8 cellular contexts compared by ENCODE assay signal in genomic region chr19:23913931-23914330, GRCh38. TPM values are rescaled to one million over a fixed set of nuclear protein-coding genes. Genes with fewer than 3 reads are reported as not detected.
DNase-seq lines count a peak whose midpoint lies in the region; ATAC-seq and TF ChIP-seq lines count a peak whose summit lies in the region.

No MANE protein-coding gene starts in this region.

- no peaks in the 10 kb centered on the region for H3K27me3 Mint-ChIP-seq in activated CD8-positive, alpha-beta memory T cell treated with anti-CD3 and anti-CD28 coated beads, Interleukin-2, amount 10 ng/mL, durations not matched to agents 7 days and 5 days
- no peaks in the 10 kb centered on the region for H3K27me3 Mint-ChIP-seq in T-cell
- H3K27me3 Mint-ChIP-seq in stimulated activated naive CD8-positive, alpha-beta T cell treated with anti-CD3 and anti-CD28 coated beads, Interleukin-15, amount 100 ng/mL, for 72 hours, result no peaks in the 10 kb centered on the region

- peak overlapping the region; percentile 92 for H3K4me3 Mint-ChIP-seq in activated CD8-positive, alpha-beta memory T cell treated with anti-CD3 and anti-CD28 coated beads, Interleukin-2, amount 10 ng/mL, durations not matched to agents 7 days and 5 days
- H3K4me3 Mint-ChIP-seq in T-cell, result peak overlapping the region; percentile 90 to 94 (median 93)
- peak overlapping the region; percentile 94 to 97 for H3K4me3 Mint-ChIP-seq in stimulated activated naive CD8-positive, alpha-beta T cell treated with anti-CD3 and anti-CD28 coated beads, Interleukin-15, amount 100 ng/mL, for 72 hours

- H3K4me1 Mint-ChIP-seq in activated CD8-positive, alpha-beta memory T cell treated with anti-CD3 and anti-CD28 coated beads, Interleukin-2, amount 10 ng/mL, durations not matched to agents 7 days and 5 days, result peaks cover 17% of the 10 kb centered on the region
- H3K4me1 Mint-ChIP-seq in T-cell, result peaks cover 13 to 22% (median 17%) of the 10 kb centered on the region in 3 donors
- peaks cover 19% of the 10 kb centered on the region for H3K4me1 Mint-ChIP-seq in stimulated activated naive CD8-positive, alpha-beta T cell treated with anti-CD3 and anti-CD28 coated beads, Interleukin-15, amount 100 ng/mL, for 72 hours

- CTCF ChIA-PET in activated CD8-positive, alpha-beta memory T cell treated with anti-CD3 and anti-CD28 coated beads, Interleukin-2, amount 10 ng/mL, durations not matched to agents 7 days and 5 days (lab: Charles Lee), result no interaction called here
- CTCF ChIA-PET in T-cell (lab: Charles Lee), result no interaction called here

- no peak for TF ChIP-seq CTCF in foreskin fibroblast (IDR thresholded peaks at IDR 0.05; ENCODE audit: low read depth, low read length)

- intact Hi-C loops in posterior cingulate gyrus (cut with DNase I), result loop anchor here (10.0 kb wide), 2 partner anchors 121 to 149 kb away; a partner anchor contains a TSS

- peaks cover 43% of the 10 kb centered on the region for H3K36me3 Mint-ChIP-seq in activated CD8-positive, alpha-beta memory T cell treated with anti-CD3 and anti-CD28 coated beads, Interleukin-2, amount 10 ng/mL, durations not matched to agents 7 days and 5 days
- no peaks in the 10 kb centered on the region for H3K36me3 Mint-ChIP-seq in T-cell

- peak overlapping the region; percentile 73 to 90 for H3K4me3 ChIP-seq in foreskin fibroblast (ENCODE audit: low read depth in 1 of 2, low read length in 2 of 2)

- POLR2A ChIA-PET in T-cell (lab: Charles Lee), result interaction anchor here in 1 of 2 donors (0.7 to 1.2 kb wide), 3 partner anchors 155 to 517 kb away, joined by 3 to 4 read pairs (median 3); partner anchors contain the start of genes ZNF675 and ZNF681

- H3K9me3 Mint-ChIP-seq in activated CD8-positive, alpha-beta memory T cell treated with anti-CD3 and anti-CD28 coated beads, Interleukin-2, amount 10 ng/mL, durations not matched to agents 7 days and 5 days (ENCODE audit: low read depth), result peaks cover 25% of the 10 kb centered on the region
- H3K9me3 Mint-ChIP-seq in T-cell, result no peaks in the 10 kb centered on the region
- H3K9me3 Mint-ChIP-seq in stimulated activated naive CD8-positive, alpha-beta T cell treated with anti-CD3 and anti-CD28 coated beads, Interleukin-15, amount 100 ng/mL, for 72 hours, result peaks cover 9 to 10% of the 10 kb centered on the region in 2 donors

- no peak for ATAC-seq in activated CD8-positive, alpha-beta memory T cell treated with anti-CD3 and anti-CD28 coated beads, Interleukin-2, amount 10 ng/mL, durations not matched to agents 7 days and 5 days
- no peak for ATAC-seq in T-cell (replicated peaks in 1 of 4)
- no peak for ATAC-seq in stimulated activated naive CD8-positive, alpha-beta T cell treated with anti-CD3 and anti-CD28 coated beads, Interleukin-15, amount 100 ng/mL, for 72 hours
- ATAC-seq in GM19397 (IDR thresholded peaks at IDR 0.05; ENCODE audit: unreplicated experiment), result no peak

- no peak for DNase-seq in activated CD8-positive, alpha-beta memory T cell treated with anti-CD3 and anti-CD28 coated beads, Interleukin-2, amount 10 ng/mL, durations not matched to agents 7 days and 5 days
- DNase-seq in activated CD8-positive, alpha-beta memory T cell treated with anti-CD3 and anti-CD28 coated beads, Interleukin-2, amount 50 U/mL, for 4 hours, result no peak
- DNase-seq in T-cell (no peak), foreskin fibroblast (peak in 1 of 2 donors; percentile 27), CD1c-positive myeloid dendritic cell (ENCODE audit: extremely low spot score) (no peak), posterior cingulate gyrus (no peak)
- no peak for DNase-seq in stimulated activated naive CD8-positive, alpha-beta T cell treated with anti-CD3 and anti-CD28 coated beads, Interleukin-15, amount 100 ng/mL, for 72 hours

- peak overlapping the region; percentile 97 for H3K27ac Mint-ChIP-seq in activated CD8-positive, alpha-beta memory T cell treated with anti-CD3 and anti-CD28 coated beads, Interleukin-2, amount 10 ng/mL, durations not matched to agents 7 days and 5 days
- H3K27ac Mint-ChIP-seq in T-cell, result no peak overlapping the region
- peak overlapping the region in 1 of 2 donors; percentile 100 for H3K27ac Mint-ChIP-seq in stimulated activated naive CD8-positive, alpha-beta T cell treated with anti-CD3 and anti-CD28 coated beads, Interleukin-15, amount 100 ng/mL, for 72 hours

RNA-seq across cellular contexts. Expression of gene ZNF726, which starts 0.8 kb away (rescaled TPM):
- 10 to 100 TPM; 14.2 to 18.1 TPM for total RNA-seq in activated CD8-positive, alpha-beta memory T cell treated with anti-CD3 and anti-CD28 coated beads, Interleukin-2, amount 10 ng/mL, durations not matched to agents 7 days and 5 days
- total RNA-seq in T-cell, result 1 to 10 TPM; 2.6 to 4.7 (median 3.3) TPM
